23 cellular contexts compared by ENCODE assay signal in genomic region chr6:100153656-100154055, GRCh38.
"Had no signal": no experiment of that assay in that cellular context is flagged by ENCODE, and none has a peak within 500 bp of the region (broad histone marks: within the 10 kb centered on the region; RNA-seq: fewer than 3 reads in every experiment).

No MANE protein-coding gene starts in this region.

- H3K9me3 ChIP-seq: esophagus muscularis mucosa, gastrocnemius medialis, left lung, lower lobe of right lung had no signal

- H3K4me3 ChIP-seq: esophagus muscularis mucosa, gastrocnemius medialis, heart right ventricle, left lung, lower lobe of right lung had no signal

- H3K36me3 Mint-ChIP-seq: mesothelial cell of epicardium; naive B cell; naive thymus-derived CD8-positive, alpha-beta T cell had no signal

- H3K27ac ChIP-seq: esophagus muscularis mucosa, gastrocnemius medialis, heart right ventricle, left lung, lower lobe of right lung had no signal

- H3K4me1 Mint-ChIP-seq: naive B cell; naive thymus-derived CD8-positive, alpha-beta T cell had no signal

- ATAC-seq: gastrocnemius medialis; heart right ventricle; left cardiac atrium; left lung; left ventricle myocardium superior; lower lobe of right lung; naive thymus-derived CD8-positive, alpha-beta T cell had no signal

- H3K27ac Mint-ChIP-seq: dendritic cell treated with granulocyte-macrophage colony-stimulating factor and Interleukin-4, amounts not matched to agents 40 ng/mL and 50 ng/mL, for 4 days; mesothelial cell of epicardium; naive B cell; naive thymus-derived CD8-positive, alpha-beta T cell had no signal

- H3K9me3 Mint-ChIP-seq: dendritic cell treated with granulocyte-macrophage colony-stimulating factor and Interleukin-4, amounts not matched to agents 40 ng/mL and 50 ng/mL, for 4 days; mesothelial cell of epicardium had no signal

- H3K4me1 ChIP-seq: esophagus muscularis mucosa, gastrocnemius medialis, heart right ventricle, left lung, lower lobe of right lung had no signal

- H3K4me3 Mint-ChIP-seq: dendritic cell treated with granulocyte-macrophage colony-stimulating factor and Interleukin-4, amounts not matched to agents 40 ng/mL and 50 ng/mL, for 4 days; mesothelial cell of epicardium; naive B cell; naive thymus-derived CD8-positive, alpha-beta T cell had no signal

- H3K27me3 Mint-ChIP-seq: dendritic cell treated with granulocyte-macrophage colony-stimulating factor and Interleukin-4, amounts not matched to agents 40 ng/mL and 50 ng/mL, for 4 days had no signal

- H3K36me3 ChIP-seq: esophagus muscularis mucosa, gastrocnemius medialis, heart right ventricle, left lung, lower lobe of right lung had no signal

- DNase-seq: cortex of kidney; effector memory CD4-positive, alpha-beta T cell; foreskin fibroblast; foreskin melanocyte; gastrocnemius medialis; glutamatergic neuron; head of caudate nucleus; heart right ventricle; hippocampal formation; left cardiac atrium; left lung; left ventricle myocardium superior; lower lobe of right lung; mesenchymal stem cell; naive B cell; naive thymus-derived CD8-positive, alpha-beta T cell had no signal

- H3K27me3 ChIP-seq: esophagus muscularis mucosa, gastrocnemius medialis, heart right ventricle, left lung had no signal

- FAIRE-seq: colon, endothelial cell of umbilical vein, islet of Langerhans, keratinocyte had no signal
